In genomic region chr19:34731019-34731829, GRCh38 we compare ENCODE assay signal across 1 cellular context.
TF ChIP-seq lines count a peak whose summit lies in the region.

No MANE protein-coding gene starts in this region.

TF ChIP-seq in K562, 482 proteins besides CTCF, POLR2A, EP300 and RAD21 (continues in another document):
- TF ChIP-seq PHF21A (IDR thresholded peaks at IDR 0.05; ENCODE audit: borderline replicate concordance, low read depth) (no peak), SMARCE1 (IDR thresholded peaks at IDR 0.05) (peak; percentile 60; the same call in 1 of the 2 replicates), ZNF696 (CRISPR knock-in tag; conservative IDR thresholded peaks at IDR 0.05) (no peak), ZMIZ1 (IDR thresholded peaks at IDR 0.05; ENCODE audit: low read depth in 2 of 2, low read length in 2 of 2) (no peak), FOXK2 (conservative IDR thresholded peaks at IDR 0.05 in 1 of 2, IDR thresholded peaks at IDR 0.05 in 1 of 2; ENCODE audit: low read depth in 2 of 2) (0 out of 4 replicates have a peak, but pooled peaks of 1 of the 2 experiments have one; percentile 58), MAFK (IDR thresholded peaks at IDR 0.05; ENCODE audit: low read length) (peak; percentile 72), CHD1 (IDR thresholded peaks at IDR 0.05; ENCODE audit: low read length) (no peak), ZKSCAN3 (CRISPR knock-in tag; IDR thresholded peaks at IDR 0.05) (no peak), NFE2 (IDR thresholded peaks at IDR 0.05; ENCODE audit: low read depth) (peak; percentile 91), JUND (IDR thresholded peaks at IDR 0.05; ENCODE audit: borderline replicate concordance, low read depth, low read length) (no peak), JUND (tag; IDR thresholded peaks at IDR 0.05; ENCODE audit: borderline replicate concordance, low read depth, low read length) (peak; percentile 45; the same call in 2 of the 3 replicates), DPF2 (IDR thresholded peaks at IDR 0.05) (peak; percentile 76), MAX (CRISPR knock-in tag; IDR thresholded peaks at IDR 0.05) (peak; percentile 32; the same call in 1 of the 2 replicates), C11orf30 (IDR thresholded peaks at IDR 0.05; ENCODE audit: low read depth) (peak; percentile 97), HMGN3 (IDR thresholded peaks at IDR 0.05; ENCODE audit: borderline replicate concordance, extremely low read depth, insufficient read length, low read depth, low read length) (peak; percentile 44), PATZ1 (CRISPR knock-in tag; IDR thresholded peaks at IDR 0.05; ENCODE audit: borderline replicate concordance) (no peak), NFIC (IDR thresholded peaks at IDR 0.05) (peak; percentile 91), REST (CRISPR knock-in tag; IDR thresholded peaks at IDR 0.05; ENCODE audit: low read depth) (peak; percentile 88), ZBTB11 (CRISPR knock-in tag; IDR thresholded peaks at IDR 0.05) (0 out of 6 replicates have a peak, but pooled peaks of 1 of the 3 experiments have one; percentile 45), RBFOX2 (IDR thresholded peaks at IDR 0.05; ENCODE audit: low read depth, low read length) (0 out of 2 replicates have a peak, but pooled peaks have one; percentile 21), HDAC3 (IDR thresholded peaks at IDR 0.05; ENCODE audit: borderline replicate concordance, partially characterized antibody) (no peak), MAFG (tag; conservative IDR thresholded peaks at IDR 0.05) (peak; percentile 90), AFF1 (IDR thresholded peaks at IDR 0.05; ENCODE audit: low read depth in 1 of 2, partially characterized antibody in 2 of 2) (no peak), MAFF (IDR thresholded peaks at IDR 0.05; ENCODE audit: low read length) (peak; percentile 80), TARDBP (IDR thresholded peaks at IDR 0.05) (no peak), ARID4B (CRISPR knock-in tag; IDR thresholded peaks at IDR 0.05) (0 out of 2 replicates have a peak, but pooled peaks have one; percentile 33), ZNF76 (CRISPR knock-in tag; IDR thresholded peaks at IDR 0.05; ENCODE audit: borderline replicate concordance) (no peak), CBX1 (IDR thresholded peaks at IDR 0.05; ENCODE audit: low read depth) (no peak), ARID1B (IDR thresholded peaks at IDR 0.05) (peak; percentile 59), HDAC1 (IDR thresholded peaks at IDR 0.05) (peak in 1 of 2 experiments; percentile 66; a peak in 2 of 4 replicates), MIER1 (IDR thresholded peaks at IDR 0.05; ENCODE audit: low read depth) (peak; percentile 81; the same call in 1 of the 2 replicates), MBD1 (CRISPR knock-in tag; IDR thresholded peaks at IDR 0.05) (no peak), HNRNPH1 (optimal IDR thresholded peaks at IDR 0.05; ENCODE audit: low read depth, low read length) (no peak), EHMT2 (IDR thresholded peaks at IDR 0.05) (peak; percentile 86)
